In genomic region chr12:112887542-112887941, GRCh38 we compare ENCODE assay signal across 29 cellular contexts. TPM values are rescaled to one million over a fixed set of nuclear protein-coding genes. Genes with fewer than 3 reads are reported as not detected.
"Had no signal": no experiment of that assay in that cellular context is flagged by ENCODE, and none has a peak within 500 bp of the region (broad histone marks: within the 10 kb centered on the region; RNA-seq: fewer than 3 reads in every experiment).

No MANE protein-coding gene starts in this region.

- H3K4me3 ChIP-seq: breast epithelium, gastroesophageal sphincter, hepatocyte, pancreas, psoas muscle, sigmoid colon, thyroid gland, upper lobe of left lung had no signal

- H3K4me3 Mint-ChIP-seq: activated B cell treated with CpG ODN at 0.5 μM for 24 hours; activated CD4-positive, alpha-beta T cell treated with anti-CD3 and anti-CD28 coated beads for 36 hours; activated CD8-positive, alpha-beta memory T cell treated with anti-CD3 and anti-CD28 coated beads, Interleukin-2, amount 10 ng/mL, durations not matched to agents 7 days and 5 days; activated CD8-positive, alpha-beta T cell treated with anti-CD3 and anti-CD28 coated beads, Interleukin-2, amount 10 ng/mL, durations not matched to agents 7 days and 5 days; naive B cell; stimulated activated memory B cell treated with anti-CD40 and anti-IgM and Interleukin-4, amounts not matched to agents 10 μg/mL and 1 μg/mL and 100 μg/mL, for 72 hours; stimulated activated naive CD8-positive, alpha-beta T cell treated with anti-CD3 and anti-CD28 coated beads, Interleukin-15, amount 100 ng/mL, for 72 hours had no signal

- H3K9me3 Mint-ChIP-seq: activated naive CD4-positive, alpha-beta T cell treated with anti-CD3 and anti-CD28 coated beads, Interleukin-2, amount 50 U/mL, for 72 hours; stimulated activated naive CD8-positive, alpha-beta T cell treated with anti-CD3 and anti-CD28 coated beads, Interleukin-15, amount 100 ng/mL, for 72 hours had no signal

- H3K27ac Mint-ChIP-seq: activated B cell treated with CpG ODN at 0.5 μM for 24 hours; activated CD4-positive, alpha-beta T cell treated with anti-CD3 and anti-CD28 coated beads for 36 hours; activated CD8-positive, alpha-beta memory T cell treated with anti-CD3 and anti-CD28 coated beads, Interleukin-2, amount 10 ng/mL, durations not matched to agents 7 days and 5 days; activated CD8-positive, alpha-beta T cell treated with anti-CD3 and anti-CD28 coated beads, Interleukin-2, amount 10 ng/mL, durations not matched to agents 7 days and 5 days; activated naive CD4-positive, alpha-beta T cell treated with anti-CD3 and anti-CD28 coated beads, Interleukin-2, amount 50 U/mL, for 72 hours; naive B cell; stimulated activated memory B cell treated with anti-CD40 and anti-IgM and Interleukin-4, amounts not matched to agents 10 μg/mL and 1 μg/mL and 100 μg/mL, for 72 hours; stimulated activated naive CD8-positive, alpha-beta T cell treated with anti-CD3 and anti-CD28 coated beads, Interleukin-15, amount 100 ng/mL, for 72 hours had no signal

- DNase-seq: activated B cell treated with CpG ODN at 0.5 μM for 24 hours; activated CD4-positive, alpha-beta T cell treated with anti-CD3 and anti-CD28 coated beads for 36 hours; activated CD8-positive, alpha-beta memory T cell treated with anti-CD3 and anti-CD28 coated beads, Interleukin-2, amount 10 ng/mL, durations not matched to agents 7 days and 5 days; activated CD8-positive, alpha-beta T cell treated with anti-CD3 and anti-CD28 coated beads, Interleukin-2, amount 10 ng/mL, durations not matched to agents 7 days and 5 days; activated naive CD4-positive, alpha-beta T cell; activated T-cell treated with anti-CD3 and anti-CD28 coated beads, Interleukin-2, amount 50 U/mL, for 48 hours; central memory CD4-positive, alpha-beta T cell; islet precursor cell; left ventricle myocardium superior; mammary epithelial cell; naive B cell; nucleus accumbens; pancreas; psoas muscle; sigmoid colon; small intestine; stimulated activated CD4-positive, alpha-beta T cell treated with anti-CD3 and anti-CD28 coated beads, Interleukin-1b, Interleukin-23, amount 100 ng/mL, for 48 hours; stimulated activated CD4-positive, alpha-beta T cell treated with anti-CD3 and anti-CD28 coated beads, Interleukin-4, amount 100 ng/mL, for 4 hours; stimulated activated CD8-positive, alpha-beta memory T cell treated with anti-CD3 and anti-CD28 coated beads, Interleukin-4, amount 100 ng/mL, for 48 hours; stimulated activated naive CD8-positive, alpha-beta T cell treated with anti-CD3 and anti-CD28 coated beads, Interleukin-15, amount 100 ng/mL, for 72 hours; substantia nigra; thyroid gland had no signal

- ATAC-seq: activated CD4-positive, alpha-beta T cell treated with anti-CD3 and anti-CD28 coated beads for 36 hours; activated CD8-positive, alpha-beta memory T cell treated with anti-CD3 and anti-CD28 coated beads, Interleukin-2, amount 10 ng/mL, durations not matched to agents 7 days and 5 days; activated CD8-positive, alpha-beta T cell treated with anti-CD3 and anti-CD28 coated beads, Interleukin-2, amount 10 ng/mL, durations not matched to agents 7 days and 5 days; activated naive CD4-positive, alpha-beta T cell treated with anti-CD3 and anti-CD28 coated beads, Interleukin-2, amount 50 U/mL, for 72 hours; gastroesophageal sphincter; left ventricle myocardium superior; psoas muscle; stimulated activated memory B cell treated with anti-CD40 and anti-IgM and Interleukin-4, amounts not matched to agents 10 μg/mL and 1 μg/mL and 100 μg/mL, for 72 hours; stimulated activated naive CD8-positive, alpha-beta T cell treated with anti-CD3 and anti-CD28 coated beads, Interleukin-15, amount 100 ng/mL, for 72 hours had no signal

- H3K36me3 Mint-ChIP-seq: activated CD8-positive, alpha-beta memory T cell treated with anti-CD3 and anti-CD28 coated beads, Interleukin-2, amount 10 ng/mL, durations not matched to agents 7 days and 5 days; activated naive CD4-positive, alpha-beta T cell treated with anti-CD3 and anti-CD28 coated beads, Interleukin-2, amount 50 U/mL, for 72 hours; naive B cell; stimulated activated memory B cell treated with anti-CD40 and anti-IgM and Interleukin-4, amounts not matched to agents 10 μg/mL and 1 μg/mL and 100 μg/mL, for 72 hours had no signal

- H3K4me1 Mint-ChIP-seq: activated B cell treated with CpG ODN at 0.5 μM for 24 hours; activated CD4-positive, alpha-beta T cell treated with anti-CD3 and anti-CD28 coated beads for 36 hours; activated CD8-positive, alpha-beta memory T cell treated with anti-CD3 and anti-CD28 coated beads, Interleukin-2, amount 10 ng/mL, durations not matched to agents 7 days and 5 days; naive B cell; stimulated activated memory B cell treated with anti-CD40 and anti-IgM and Interleukin-4, amounts not matched to agents 10 μg/mL and 1 μg/mL and 100 μg/mL, for 72 hours; stimulated activated naive CD8-positive, alpha-beta T cell treated with anti-CD3 and anti-CD28 coated beads, Interleukin-15, amount 100 ng/mL, for 72 hours had no signal

RNA-seq across cellular contexts. Expression of gene OAS1, which starts 19.2 kb away (rescaled TPM):
- polyA plus RNA-seq: neural cell had no signal

RNA-seq across cellular contexts. Expression of gene OAS3, which starts 50.7 kb away (rescaled TPM):
- polyA plus RNA-seq: neural cell had no signal
